ENCODE assay signal across 29 cellular contexts in the genomic region with DNA sequence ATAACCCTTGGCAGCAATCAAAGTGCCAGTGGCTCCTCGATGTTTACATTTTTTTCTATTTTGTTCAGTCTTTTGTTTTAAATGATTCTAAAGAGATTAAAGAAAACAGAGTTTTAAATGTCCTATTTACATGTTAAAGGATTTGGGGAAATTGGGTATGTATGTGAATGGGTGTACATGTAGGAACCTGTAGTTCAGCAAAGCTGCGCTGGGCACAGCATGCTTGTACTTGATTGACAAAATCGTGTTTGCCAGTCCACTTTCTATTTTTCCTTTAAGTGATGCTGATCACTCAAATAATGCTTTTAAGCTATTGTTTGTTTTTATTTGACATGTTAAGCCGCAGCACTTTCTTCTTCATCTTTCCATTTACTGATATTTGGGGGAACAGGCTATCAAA.
"Had no signal": no experiment of that assay in that cellular context is flagged by ENCODE, and none has a peak within 500 bp of the region (broad histone marks: within the 10 kb centered on the region; RNA-seq: fewer than 3 reads in every experiment).

No MANE protein-coding gene starts in this region.

- H3K9ac ChIP-seq: parathyroid adenoma had no signal

- ATAC-seq: naive thymus-derived CD8-positive, alpha-beta T cell; psoas muscle; right cardiac atrium; right lobe of liver; stimulated activated effector memory CD8-positive, alpha-beta T cell treated with anti-CD3 and anti-CD28 coated beads, Interleukin-12 subunit alpha, Interleukin-12 subunit beta, amount 100 ng/mL, for 72 hours; stimulated activated naive B cell treated with anti-CD40 and anti-IgM and Interleukin-4, amounts not matched to agents 10 μg/mL and 1 μg/mL and 100 μg/mL, for 72 hours had no signal

- H3K4me1 ChIP-seq: parathyroid adenoma, psoas muscle, thyroid gland, vagina had no signal

- FAIRE-seq: small intestine, urothelium cell line had no signal

- H3K4me3 ChIP-seq: ovary, psoas muscle, right lobe of liver, sigmoid colon, stomach, thoracic aorta, thyroid gland, tibial nerve, upper lobe of left lung, vagina had no signal

- H3K27ac ChIP-seq: neutrophil, ovary, parathyroid adenoma, psoas muscle, right lobe of liver, sigmoid colon, stomach, thoracic aorta, thyroid gland, tibial nerve, upper lobe of left lung, vagina had no signal

- H3K9me3 ChIP-seq: neutrophil, ovary, psoas muscle, right lobe of liver, sigmoid colon, stomach, thoracic aorta, thyroid gland, tibial nerve, upper lobe of left lung, vagina had no signal

- H3K27me3 ChIP-seq: neutrophil, ovary, right lobe of liver, sigmoid colon, stomach, thyroid gland, tibial nerve, upper lobe of left lung, vagina had no signal

- H3K27me3 Mint-ChIP-seq: naive thymus-derived CD8-positive, alpha-beta T cell; progenitor cell of endocrine pancreas; stimulated activated naive B cell treated with anti-CD40 and anti-IgM and Interleukin-4, amounts not matched to agents 10 μg/mL and 1 μg/mL and 100 μg/mL, for 72 hours; stimulated activated naive CD8-positive, alpha-beta T cell treated with anti-CD3 and anti-CD28 coated beads, Interleukin-15, Interleukin-2, amounts not matched to agents 100 ng/mL and 50 ng/mL, for 24 hours had no signal

- H3K27ac Mint-ChIP-seq: naive thymus-derived CD8-positive, alpha-beta T cell; nephron; progenitor cell of endocrine pancreas; stimulated activated effector memory CD8-positive, alpha-beta T cell treated with anti-CD3 and anti-CD28 coated beads, Interleukin-12 subunit alpha, Interleukin-12 subunit beta, amount 100 ng/mL, for 72 hours; stimulated activated naive B cell treated with anti-CD40 and anti-IgM and Interleukin-4, amounts not matched to agents 10 μg/mL and 1 μg/mL and 100 μg/mL, for 72 hours; stimulated activated naive CD8-positive, alpha-beta T cell treated with anti-CD3 and anti-CD28 coated beads, Interleukin-15, Interleukin-2, amounts not matched to agents 100 ng/mL and 50 ng/mL, for 24 hours had no signal

- H3K36me3 ChIP-seq: ovary had no signal

- DNase-seq: naive thymus-derived CD8-positive, alpha-beta T cell; nucleus accumbens; ovary; posterior cingulate gyrus; psoas muscle; right cardiac atrium; right lobe of liver; sigmoid colon; small intestine; stimulated activated CD4-positive, alpha-beta T cell treated with anti-CD3 and anti-CD28 coated beads, Interleukin-15, amount 100 ng/mL, for 24 hours; stimulated activated CD4-positive, alpha-beta T cell treated with anti-CD3 and anti-CD28 coated beads, Interleukin-2, amount 100 ng/mL, for 24 hours; stimulated activated CD4-positive, alpha-beta T cell treated with anti-CD3 and anti-CD28 coated beads, Interleukin-2, amount 100 ng/mL, for 48 hours; stimulated activated CD4-positive, alpha-beta T cell treated with anti-CD3 and anti-CD28 coated beads, Interleukin-4, amount 100 ng/mL, for 24 hours; stimulated activated naive B cell treated with anti-CD40 and anti-IgM and Interleukin-4, amounts not matched to agents 10 μg/mL and 1 μg/mL and 100 μg/mL, for 72 hours; stimulated activated naive CD4-positive, alpha-beta T cell treated with Interleukin-2 at 50 U/mL for 16 hours; stomach; thyroid gland; trophoblast cell; upper lobe of left lung had no signal

- H3K4me1 Mint-ChIP-seq: nephron; stimulated activated naive B cell treated with anti-CD40 and anti-IgM and Interleukin-4, amounts not matched to agents 10 μg/mL and 1 μg/mL and 100 μg/mL, for 72 hours had no signal

- H3K9me3 Mint-ChIP-seq: naive thymus-derived CD8-positive, alpha-beta T cell; nephron; stimulated activated effector memory CD8-positive, alpha-beta T cell treated with anti-CD3 and anti-CD28 coated beads, Interleukin-12 subunit alpha, Interleukin-12 subunit beta, amount 100 ng/mL, for 72 hours; stimulated activated naive B cell treated with anti-CD40 and anti-IgM and Interleukin-4, amounts not matched to agents 10 μg/mL and 1 μg/mL and 100 μg/mL, for 72 hours; stimulated activated naive CD8-positive, alpha-beta T cell treated with anti-CD3 and anti-CD28 coated beads, Interleukin-15, Interleukin-2, amounts not matched to agents 100 ng/mL and 50 ng/mL, for 24 hours had no signal

- H2AFZ ChIP-seq: parathyroid adenoma had no signal

- H3K4me3 Mint-ChIP-seq: naive thymus-derived CD8-positive, alpha-beta T cell; nephron; stimulated activated effector memory CD8-positive, alpha-beta T cell treated with anti-CD3 and anti-CD28 coated beads, Interleukin-12 subunit alpha, Interleukin-12 subunit beta, amount 100 ng/mL, for 72 hours; stimulated activated naive B cell treated with anti-CD40 and anti-IgM and Interleukin-4, amounts not matched to agents 10 μg/mL and 1 μg/mL and 100 μg/mL, for 72 hours; stimulated activated naive CD8-positive, alpha-beta T cell treated with anti-CD3 and anti-CD28 coated beads, Interleukin-15, Interleukin-2, amounts not matched to agents 100 ng/mL and 50 ng/mL, for 24 hours had no signal

- H3K79me2 ChIP-seq: parathyroid adenoma had no signal
